ENCODE assay signal across 16 cellular contexts in genomic region chr17:1469231-1469852, GRCh38. TPM values are rescaled to one million over a fixed set of nuclear protein-coding genes. Genes with fewer than 3 reads are reported as not detected.
A peak's percentile ranks its signal among the peaks of the same experiment; 100 is the strongest.
DNase-seq lines count a peak whose midpoint lies in the region; ATAC-seq and TF ChIP-seq lines count a peak whose summit lies in the region.
"Had no signal": no experiment of that assay in that cellular context is flagged by ENCODE, and none has a peak within 500 bp of the region (broad histone marks: within the 10 kb centered on the region; RNA-seq: fewer than 3 reads in every experiment).

No MANE protein-coding gene starts in this region.

- H3K4me3 ChIP-seq in body of pancreas (no peak overlapping the region), mesenchymal stem cell (ENCODE audit: insufficient read depth in 1 of 2, low read depth in 1 of 2, low read length in 2 of 2) (no peak overlapping the region), Karpas-422 (ENCODE audit: low read length) (no peak overlapping the region), uterus (no peak overlapping the region)
- H3K4me3 ChIP-seq: dorsolateral prefrontal cortex, tibial artery had no signal

- no peak overlapping the region for H3K27ac ChIP-seq in body of pancreas
- H3K27ac ChIP-seq in mesenchymal stem cell (ENCODE audit: low read length, poor library complexity, severe bottlenecking), result no peak overlapping the region
- H3K27ac ChIP-seq in Karpas-422 (ENCODE audit: low read length), result no peak overlapping the region
- H3K27ac ChIP-seq in uterus, result no peak overlapping the region
- H3K27ac ChIP-seq: dorsolateral prefrontal cortex had no signal

- H3K9me3 ChIP-seq in body of pancreas, result no peaks in the 10 kb centered on the region
- H3K9me3 ChIP-seq in mesenchymal stem cell (ENCODE audit: control insufficient read depth, low read length), result no peaks in the 10 kb centered on the region
- H3K9me3 ChIP-seq in Karpas-422 (ENCODE audit: low read length), result no peaks in the 10 kb centered on the region
- H3K9me3 ChIP-seq in uterus, result no peaks in the 10 kb centered on the region
- H3K9me3 ChIP-seq: tibial artery had no signal

- H3K4me2 ChIP-seq in mesenchymal stem cell (ENCODE audit: low read length, poor library complexity, severe bottlenecking), result no peak overlapping the region
- H3K4me2 ChIP-seq in Karpas-422 (ENCODE audit: low read depth, low read length, poor library complexity, severe bottlenecking), result no peak overlapping the region

- no peak overlapping the region for H2AK5ac ChIP-seq in mesenchymal stem cell (ENCODE audit: low read length, severe bottlenecking)

- TF ChIP-seq CTCF in body of pancreas (IDR thresholded peaks at IDR 0.05), result no peak
- no peak for TF ChIP-seq CTCF in uterus (IDR thresholded peaks at IDR 0.05)

- peak overlapping the region; percentile 33 for H4K8ac ChIP-seq in mesenchymal stem cell (ENCODE audit: low read length)

- whole genome bisulfite sequencing in body of pancreas, 2 donors, result 68 to 72% methylated on average over 28 of the region's 28 CpGs
- 94% methylated on average over 28 of the region's 28 CpGs for WGBS in mesenchymal stem cell

- H3K14ac ChIP-seq in mesenchymal stem cell (ENCODE audit: low read length in 2 of 2), result no peak overlapping the region

- H3K27me3 ChIP-seq in body of pancreas, result no peaks in the 10 kb centered on the region
- H3K27me3 ChIP-seq in mesenchymal stem cell (ENCODE audit: control insufficient read depth in 1 of 2, insufficient read depth in 1 of 2, low read length in 2 of 2), result no peaks in the 10 kb centered on the region
- H3K27me3 ChIP-seq in Karpas-422 (ENCODE audit: low read length), result no peaks in the 10 kb centered on the region
- no peaks in the 10 kb centered on the region for H3K27me3 ChIP-seq in uterus
- H3K27me3 ChIP-seq: dorsolateral prefrontal cortex, tibial artery had no signal

- H3K79me2 ChIP-seq in Karpas-422 (ENCODE audit: low read length), result no peaks in the 10 kb centered on the region

- H2BK15ac ChIP-seq in mesenchymal stem cell (ENCODE audit: low read depth, poor library complexity, severe bottlenecking), result no peak overlapping the region

- DNase-seq in ELF-1 (ENCODE audit: low read depth, low spot score) (peak; percentile 79), M059J (ENCODE audit: low read depth) (peak; percentile 35), body of pancreas (no peak), mesenchymal stem cell (no peak), Karpas-422 (no peak), NCI-H226 (no peak), uterus (no peak), GM19238 (ENCODE audit: insufficient read length, low spot score) (no peak)
- DNase-seq: activated CD4-positive, alpha-beta memory T cell treated with anti-CD3 and anti-CD28 coated beads for 36 hours; activated T-cell treated with anti-CD3 and anti-CD28 coated beads, Interleukin-2, amount 50 U/mL, for 4 hours; dorsolateral prefrontal cortex; MM.1S; NCI-H187 treated with DMSO at 0.1 percent for 48 hours; NCI-H69; tibial artery had no signal

- H4K20me1 ChIP-seq in Karpas-422 (ENCODE audit: insufficient read depth, low read depth, low read length), result no peaks in the 10 kb centered on the region

- no peak overlapping the region for H2BK120ac ChIP-seq in mesenchymal stem cell (ENCODE audit: low read depth, low read length)

- no peaks in the 10 kb centered on the region for H3K9me2 ChIP-seq in Karpas-422 (replicated peaks; ENCODE audit: insufficient read depth, low read length)

- no peaks in the 10 kb centered on the region for H3K4me1 ChIP-seq in body of pancreas
- H3K4me1 ChIP-seq in mesenchymal stem cell (ENCODE audit: control insufficient read depth, insufficient read depth, low read depth, low read length), result peaks cover 4% of the 10 kb centered on the region
- peaks cover under 1% of the 10 kb centered on the region for H3K4me1 ChIP-seq in Karpas-422 (ENCODE audit: low read length)
- no peaks in the 10 kb centered on the region for H3K4me1 ChIP-seq in uterus
- H3K4me1 ChIP-seq: tibial artery had no signal

- H3K36me3 ChIP-seq in body of pancreas (replicated peaks in 1 of 2; ENCODE audit: insufficient read depth in 1 of 2, low read depth in 2 of 2) (peaks cover 0 to 29% of the 10 kb centered on the region in 2 donors), mesenchymal stem cell (ENCODE audit: control insufficient read depth in 1 of 2, insufficient read depth in 2 of 2, low read depth in 1 of 2, low read length in 2 of 2) (peaks cover 84 to 96% of the 10 kb centered on the region in 2 experiments), Karpas-422 (ENCODE audit: insufficient read depth, low read length) (no peaks in the 10 kb centered on the region), uterus (no peaks in the 10 kb centered on the region)

- ATAC-seq in body of pancreas, result peak; percentile 67
- ATAC-seq: activated naive CD4-positive, alpha-beta T cell treated with anti-CD3 and anti-CD28 coated beads, Interleukin-2, amount 50 U/mL, for 72 hours; activated T-cell treated with anti-CD3 and anti-CD28 coated beads, Interleukin-2, amount 50 U/mL, for 4 hours had no signal

- peaks cover 31% of the 10 kb centered on the region for H3K79me1 ChIP-seq in mesenchymal stem cell (replicated peaks; ENCODE audit: low read length, poor library complexity, severe bottlenecking)

- no peak overlapping the region for H3K23ac ChIP-seq in mesenchymal stem cell (ENCODE audit: low read length in 2 of 2)

- H3K9ac ChIP-seq in mesenchymal stem cell (ENCODE audit: low read length), result no peak overlapping the region
- H3K9ac ChIP-seq in Karpas-422 (ENCODE audit: low read length), result no peak overlapping the region

- H4K91ac ChIP-seq in mesenchymal stem cell (ENCODE audit: low read length), result no peak overlapping the region

- no peak overlapping the region for H2BK12ac ChIP-seq in mesenchymal stem cell (ENCODE audit: low read length in 2 of 2)

- H2AFZ ChIP-seq in mesenchymal stem cell (ENCODE audit: low read depth, low read length) (no peak overlapping the region), Karpas-422 (ENCODE audit: low read length) (no peak overlapping the region)

- no peak for TF ChIP-seq POLR2A in body of pancreas (IDR thresholded peaks at IDR 0.05)
- no peak for TF ChIP-seq POLR2A in uterus (IDR thresholded peaks at IDR 0.05)

- H2BK5ac ChIP-seq in mesenchymal stem cell (ENCODE audit: low read depth, low read length, poor library complexity, severe bottlenecking), result no peak overlapping the region

- intact Hi-C loops in body of pancreas (cut with DNase I) (no loop called here), uterus (cut with DNase I; ENCODE audit: low total_unique reads) (no loop called here)

- H3K18ac ChIP-seq in mesenchymal stem cell (ENCODE audit: low read depth in 1 of 2, low read length in 2 of 2), result no peak overlapping the region

- no peak overlapping the region for H3K4ac ChIP-seq in mesenchymal stem cell (ENCODE audit: low read depth in 1 of 2, low read length in 2 of 2)

RNA-seq across cellular contexts. Expression of gene CRK, which starts 13.3 kb away (rescaled TPM):
- 39.0 and 59.6 TPM in 2 replicates for total RNA-seq in M059J (2014; rRNA removed; shearing (Covaris generic))
- total RNA-seq in body of pancreas (10 to 100 TPM; 27.7 to 35.5 TPM), uterus (100 to 1,000 TPM in 1 of 4 donors, 10 to 100 TPM in 3; 34.6 to 118 (median 57.3) TPM)
- polyA plus RNA-seq in mesenchymal stem cell (2013, experiment 1 of 2), result 51.6 TPM
- 53.7 TPM for polyA plus RNA-seq in mesenchymal stem cell (2013, experiment 2 of 2)
- 14.1 and 19.5 TPM in 2 replicates for total RNA-seq in Karpas-422 (2014; rRNA removed; shearing (Covaris generic); ENCODE audit: low replicate concordance)

RNA-seq across cellular contexts. Expression of gene MYO1C, which starts 23.1 kb away (rescaled TPM):
- 43.9 and 80.5 TPM in 2 replicates for total RNA-seq in M059J (2014; rRNA removed; shearing (Covaris generic))
- total RNA-seq in body of pancreas, result 10 to 100 TPM; 77.3 to 94.6 TPM
- 112 TPM for polyA plus RNA-seq in mesenchymal stem cell (2013, experiment 1 of 2)
- polyA plus RNA-seq in mesenchymal stem cell (2013, experiment 2 of 2), result 111 TPM
- total RNA-seq in Karpas-422 (2014; rRNA removed; shearing (Covaris generic); ENCODE audit: low replicate concordance), result 14.7 and 20.5 TPM in 2 replicates
- total RNA-seq in uterus, result 100 to 1,000 TPM in 2 of 4 donors, 10 to 100 TPM in 2; 89.1 to 276 (median 116) TPM

RNA-seq across cellular contexts. Expression of gene INPP5K, which starts 47.1 kb away (rescaled TPM):
- 28.1 and 81.9 TPM in 2 replicates for total RNA-seq in M059J (2014; rRNA removed; shearing (Covaris generic))
- total RNA-seq in body of pancreas (10 to 100 TPM; 26.4 to 34.2 TPM), uterus (10 to 100 TPM; 14.1 to 49.3 (median 31.4) TPM)
- 18.7 TPM for polyA plus RNA-seq in mesenchymal stem cell (2013, experiment 1 of 2)
- 20.5 TPM for polyA plus RNA-seq in mesenchymal stem cell (2013, experiment 2 of 2)
- total RNA-seq in Karpas-422 (2014; rRNA removed; shearing (Covaris generic); ENCODE audit: low replicate concordance), result 61.7 and 102 TPM in 2 replicates

Comparison
In these comparisons a context has a peak if more than half of its experiments do, and no peak if none do; other contexts are left out.
1. DNase-seq: peak in ELF-1 (single experiment) and M059J (single experiment); none in body of pancreas (0 of 4), mesenchymal stem cell (single experiment), Karpas-422 (single experiment), NCI-H226 (single experiment), uterus (0 of 2) and GM19238 (single experiment).